In the genomic region with DNA sequence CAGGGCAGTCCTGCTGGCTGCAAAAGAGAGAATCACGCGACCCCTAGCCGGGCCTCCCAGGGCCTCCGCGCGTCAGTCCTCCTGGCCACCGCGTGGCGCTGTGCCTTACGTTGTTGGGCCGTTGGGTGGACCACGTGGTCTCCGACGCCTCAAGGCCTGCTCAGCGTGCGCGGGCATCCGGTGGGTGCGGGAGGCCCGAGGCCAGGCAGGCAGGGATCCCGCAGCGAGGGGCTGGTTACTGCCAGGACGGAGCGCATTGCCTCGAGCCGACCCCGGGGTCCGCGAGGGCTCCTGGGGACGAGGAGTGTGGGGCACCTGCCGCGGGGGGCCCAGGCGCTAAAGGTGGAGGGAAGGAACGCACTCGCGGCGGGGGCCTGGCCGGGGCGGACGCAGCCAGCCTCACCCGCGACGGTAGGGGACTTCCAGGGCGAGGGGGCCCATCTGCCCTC, we compare ENCODE assay signal across 1 cellular context.
TF ChIP-seq lines count a peak whose summit lies in the region.

A gene with protein sequence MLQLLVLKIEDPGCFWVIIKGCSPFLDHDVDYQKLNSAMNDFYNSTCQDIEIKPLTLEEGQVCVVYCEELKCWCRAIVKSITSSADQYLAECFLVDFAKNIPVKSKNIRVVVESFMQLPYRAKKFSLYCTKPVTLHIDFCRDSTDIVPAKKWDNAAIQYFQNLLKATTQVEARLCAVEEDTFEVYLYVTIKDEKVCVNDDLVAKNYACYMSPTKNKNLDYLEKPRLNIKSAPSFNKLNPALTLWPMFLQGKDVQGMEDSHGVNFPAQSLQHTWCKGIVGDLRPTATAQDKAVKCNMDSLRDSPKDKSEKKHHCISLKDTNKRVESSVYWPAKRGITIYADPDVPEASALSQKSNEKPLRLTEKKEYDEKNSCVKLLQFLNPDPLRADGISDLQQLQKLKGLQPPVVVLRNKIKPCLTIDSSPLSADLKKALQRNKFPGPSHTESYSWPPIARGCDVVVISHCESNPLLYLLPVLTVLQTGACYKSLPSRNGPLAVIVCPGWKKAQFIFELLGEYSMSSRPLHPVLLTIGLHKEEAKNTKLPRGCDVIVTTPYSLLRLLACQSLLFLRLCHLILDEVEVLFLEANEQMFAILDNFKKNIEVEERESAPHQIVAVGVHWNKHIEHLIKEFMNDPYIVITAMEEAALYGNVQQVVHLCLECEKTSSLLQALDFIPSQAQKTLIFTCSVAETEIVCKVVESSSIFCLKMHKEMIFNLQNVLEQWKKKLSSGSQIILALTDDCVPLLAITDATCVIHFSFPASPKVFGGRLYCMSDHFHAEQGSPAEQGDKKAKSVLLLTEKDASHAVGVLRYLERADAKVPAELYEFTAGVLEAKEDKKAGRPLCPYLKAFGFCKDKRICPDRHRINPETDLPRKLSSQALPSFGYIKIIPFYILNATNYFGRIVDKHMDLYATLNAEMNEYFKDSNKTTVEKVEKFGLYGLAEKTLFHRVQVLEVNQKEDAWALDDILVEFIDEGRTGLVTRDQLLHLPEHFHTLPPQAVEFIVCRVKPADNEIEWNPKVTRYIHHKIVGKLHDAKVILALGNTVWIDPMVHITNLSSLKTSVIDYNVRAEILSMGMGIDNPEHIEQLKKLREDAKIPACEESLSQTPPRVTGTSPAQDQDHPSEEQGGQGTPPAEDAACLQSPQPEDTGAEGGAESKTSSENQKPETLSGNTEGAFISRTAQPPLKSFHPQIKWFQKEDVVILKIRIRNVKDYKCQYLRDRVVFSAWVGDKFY (N-terminal part only) (plus strand): TSS at position 157 of the 449 bp plus-strand sequence. CDS start 306 bp downstream, outside the sequence.

TF ChIP-seq in HCT116, 20 proteins besides CTCF, POLR2A, EP300 and RAD21:
- TF ChIP-seq SIN3A (IDR thresholded peaks at IDR 0.05; ENCODE audit: low read depth) (no peak), CBX3 (IDR thresholded peaks at IDR 0.05; ENCODE audit: low read depth) (no peak), CEBPB (IDR thresholded peaks at IDR 0.05; ENCODE audit: low read depth) (no peak), EZH2phosphoT487 (IDR thresholded peaks at IDR 0.05; ENCODE audit: borderline replicate concordance) (no peak), SP1 (IDR thresholded peaks at IDR 0.05; ENCODE audit: low read depth) (no peak), FOSL1 (IDR thresholded peaks at IDR 0.05; ENCODE audit: low read depth) (no peak), ZFX (IDR thresholded peaks at IDR 0.05) (no peak), EZH2 (IDR thresholded peaks at IDR 0.05) (no peak), ELF1 (IDR thresholded peaks at IDR 0.05; ENCODE audit: borderline replicate concordance, low read depth) (no peak), SRF (IDR thresholded peaks at IDR 0.05; ENCODE audit: low read depth) (no peak), POLR2AphosphoS5 (IDR thresholded peaks at IDR 0.05; ENCODE audit: low read depth, low read length) (no peak)
- TF ChIP-seq, protein P1, sequence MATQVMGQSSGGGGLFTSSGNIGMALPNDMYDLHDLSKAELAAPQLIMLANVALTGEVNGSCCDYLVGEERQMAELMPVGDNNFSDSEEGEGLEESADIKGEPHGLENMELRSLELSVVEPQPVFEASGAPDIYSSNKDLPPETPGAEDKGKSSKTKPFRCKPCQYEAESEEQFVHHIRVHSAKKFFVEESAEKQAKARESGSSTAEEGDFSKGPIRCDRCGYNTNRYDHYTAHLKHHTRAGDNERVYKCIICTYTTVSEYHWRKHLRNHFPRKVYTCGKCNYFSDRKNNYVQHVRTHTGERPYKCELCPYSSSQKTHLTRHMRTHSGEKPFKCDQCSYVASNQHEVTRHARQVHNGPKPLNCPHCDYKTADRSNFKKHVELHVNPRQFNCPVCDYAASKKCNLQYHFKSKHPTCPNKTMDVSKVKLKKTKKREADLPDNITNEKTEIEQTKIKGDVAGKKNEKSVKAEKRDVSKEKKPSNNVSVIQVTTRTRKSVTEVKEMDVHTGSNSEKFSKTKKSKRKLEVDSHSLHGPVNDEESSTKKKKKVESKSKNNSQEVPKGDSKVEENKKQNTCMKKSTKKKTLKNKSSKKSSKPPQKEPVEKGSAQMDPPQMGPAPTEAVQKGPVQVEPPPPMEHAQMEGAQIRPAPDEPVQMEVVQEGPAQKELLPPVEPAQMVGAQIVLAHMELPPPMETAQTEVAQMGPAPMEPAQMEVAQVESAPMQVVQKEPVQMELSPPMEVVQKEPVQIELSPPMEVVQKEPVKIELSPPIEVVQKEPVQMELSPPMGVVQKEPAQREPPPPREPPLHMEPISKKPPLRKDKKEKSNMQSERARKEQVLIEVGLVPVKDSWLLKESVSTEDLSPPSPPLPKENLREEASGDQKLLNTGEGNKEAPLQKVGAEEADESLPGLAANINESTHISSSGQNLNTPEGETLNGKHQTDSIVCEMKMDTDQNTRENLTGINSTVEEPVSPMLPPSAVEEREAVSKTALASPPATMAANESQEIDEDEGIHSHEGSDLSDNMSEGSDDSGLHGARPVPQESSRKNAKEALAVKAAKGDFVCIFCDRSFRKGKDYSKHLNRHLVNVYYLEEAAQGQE (IDR thresholded peaks at IDR 0.05; ENCODE audit: low read depth) = no peak
- TF ChIP-seq, protein P2, sequence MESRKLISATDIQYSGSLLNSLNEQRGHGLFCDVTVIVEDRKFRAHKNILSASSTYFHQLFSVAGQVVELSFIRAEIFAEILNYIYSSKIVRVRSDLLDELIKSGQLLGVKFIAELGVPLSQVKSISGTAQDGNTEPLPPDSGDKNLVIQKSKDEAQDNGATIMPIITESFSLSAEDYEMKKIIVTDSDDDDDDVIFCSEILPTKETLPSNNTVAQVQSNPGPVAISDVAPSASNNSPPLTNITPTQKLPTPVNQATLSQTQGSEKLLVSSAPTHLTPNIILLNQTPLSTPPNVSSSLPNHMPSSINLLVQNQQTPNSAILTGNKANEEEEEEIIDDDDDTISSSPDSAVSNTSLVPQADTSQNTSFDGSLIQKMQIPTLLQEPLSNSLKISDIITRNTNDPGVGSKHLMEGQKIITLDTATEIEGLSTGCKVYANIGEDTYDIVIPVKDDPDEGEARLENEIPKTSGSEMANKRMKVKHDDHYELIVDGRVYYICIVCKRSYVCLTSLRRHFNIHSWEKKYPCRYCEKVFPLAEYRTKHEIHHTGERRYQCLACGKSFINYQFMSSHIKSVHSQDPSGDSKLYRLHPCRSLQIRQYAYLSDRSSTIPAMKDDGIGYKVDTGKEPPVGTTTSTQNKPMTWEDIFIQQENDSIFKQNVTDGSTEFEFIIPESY (IDR thresholded peaks at IDR 0.05; ENCODE audit: extremely low read depth, insufficient replicate concordance, low read length) = no peak
- TF ChIP-seq, protein P3, sequence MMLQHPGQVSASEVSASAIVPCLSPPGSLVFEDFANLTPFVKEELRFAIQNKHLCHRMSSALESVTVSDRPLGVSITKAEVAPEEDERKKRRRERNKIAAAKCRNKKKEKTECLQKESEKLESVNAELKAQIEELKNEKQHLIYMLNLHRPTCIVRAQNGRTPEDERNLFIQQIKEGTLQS (IDR thresholded peaks at IDR 0.05) = no peak
- TF ChIP-seq, protein P4, sequence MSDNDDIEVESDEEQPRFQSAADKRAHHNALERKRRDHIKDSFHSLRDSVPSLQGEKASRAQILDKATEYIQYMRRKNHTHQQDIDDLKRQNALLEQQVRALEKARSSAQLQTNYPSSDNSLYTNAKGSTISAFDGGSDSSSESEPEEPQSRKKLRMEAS (IDR thresholded peaks at IDR 0.05) = no peak
